Comparison of ENCODE assay signal across 8 cellular contexts in the genomic region with DNA sequence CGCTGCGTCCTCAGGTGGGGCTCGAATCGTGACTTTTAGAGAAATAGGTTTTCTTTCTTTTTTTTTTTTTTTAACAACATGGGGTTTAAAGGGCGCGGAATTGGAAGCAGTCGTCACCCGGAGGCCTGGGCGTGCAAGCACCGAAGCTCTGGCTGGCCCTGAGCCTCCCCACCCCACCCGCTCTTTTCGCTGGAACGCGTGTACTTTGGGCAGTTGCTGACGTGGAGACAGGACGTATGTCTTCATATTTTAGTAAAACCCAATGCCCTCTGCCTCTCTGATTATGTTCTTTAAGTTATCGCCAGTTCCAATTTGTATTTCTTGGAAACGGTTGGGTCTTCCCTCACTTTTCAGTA. TPM values are rescaled to one million over a fixed set of nuclear protein-coding genes. Genes with fewer than 3 reads are reported as not detected.
DNase-seq lines count a peak whose midpoint lies in the region; ATAC-seq and TF ChIP-seq lines count a peak whose summit lies in the region.

No MANE protein-coding gene starts in this region.

- peak overlapping the region; percentile 89 to 100 (median 97) for H3K4me3 ChIP-seq in Peyer's patch

- no peaks in the 10 kb centered on the region for H3K9me3 ChIP-seq in Peyer's patch

- peaks cover 11% of the 10 kb centered on the region for H3K36me3 Mint-ChIP-seq in activated CD8-positive, alpha-beta memory T cell treated with anti-CD3 and anti-CD28 coated beads, Interleukin-2, amount 10 ng/mL, durations not matched to agents 7 days and 5 days
- H3K36me3 Mint-ChIP-seq in central memory CD8-positive, alpha-beta T cell (ENCODE audit: insufficient read depth) = peaks cover 12% of the 10 kb centered on the region

- no peaks in the 10 kb centered on the region for H3K27me3 ChIP-seq in Peyer's patch

- TF ChIP-seq POLR2A in Peyer's patch (IDR thresholded peaks at IDR 0.05) = no peak

- H3K4me1 Mint-ChIP-seq in activated CD8-positive, alpha-beta memory T cell treated with anti-CD3 and anti-CD28 coated beads, Interleukin-2, amount 10 ng/mL, durations not matched to agents 7 days and 5 days = peaks cover 25% of the 10 kb centered on the region
- peaks cover 17% of the 10 kb centered on the region for H3K4me1 Mint-ChIP-seq in central memory CD8-positive, alpha-beta T cell

- H3K4me1 ChIP-seq in Peyer's patch = peaks cover 5 to 8% (median 6%) of the 10 kb centered on the region in 4 donors

- no peaks in the 10 kb centered on the region for H3K27me3 Mint-ChIP-seq in activated CD8-positive, alpha-beta memory T cell treated with anti-CD3 and anti-CD28 coated beads, Interleukin-2, amount 10 ng/mL, durations not matched to agents 7 days and 5 days
- H3K27me3 Mint-ChIP-seq in central memory CD8-positive, alpha-beta T cell = no peaks in the 10 kb centered on the region

- ATAC-seq in activated CD8-positive, alpha-beta memory T cell treated with anti-CD3 and anti-CD28 coated beads, Interleukin-2, amount 10 ng/mL, durations not matched to agents 7 days and 5 days = peak; percentile 45
- ATAC-seq in HG02970 (IDR thresholded peaks at IDR 0.05; ENCODE audit: low FRiP score, unreplicated experiment) = peak; percentile 5
- peak; percentile 21 for ATAC-seq in central memory CD8-positive, alpha-beta T cell (replicated peaks; ENCODE audit: extremely low read depth, poor library complexity, severe bottlenecking)
- peak; percentile 58 for ATAC-seq in left lobe of liver

- CTCF ChIA-PET in activated CD8-positive, alpha-beta memory T cell treated with anti-CD3 and anti-CD28 coated beads, Interleukin-2, amount 10 ng/mL, durations not matched to agents 7 days and 5 days (lab: Charles Lee) = interaction anchor here (0.6 to 3.2 kb wide), 13 partner anchors 10 to 1212 kb away, joined by 3 to 15 read pairs (median 3); a partner anchor contains a TSS

- peak overlapping the region; percentile 93 to 98 (median 96) for H3K27ac ChIP-seq in Peyer's patch

- peak overlapping the region; percentile 99 for H3K27ac Mint-ChIP-seq in activated CD8-positive, alpha-beta memory T cell treated with anti-CD3 and anti-CD28 coated beads, Interleukin-2, amount 10 ng/mL, durations not matched to agents 7 days and 5 days
- H3K27ac Mint-ChIP-seq in central memory CD8-positive, alpha-beta T cell (ENCODE audit: low read depth) = peak overlapping the region; percentile 93

- H3K36me3 ChIP-seq in Peyer's patch = no peaks in the 10 kb centered on the region

- DNase-seq in activated CD8-positive, alpha-beta memory T cell treated with anti-CD3 and anti-CD28 coated beads, Interleukin-2, amount 10 ng/mL, durations not matched to agents 7 days and 5 days = peak; percentile 71
- DNase-seq in activated CD8-positive, alpha-beta memory T cell treated with anti-CD3 and anti-CD28 coated beads for 24 hours = no peak
- DNase-seq in Peyer's patch = peak in 1 of 3 donors; percentile 70
- no peak for DNase-seq in central memory CD8-positive, alpha-beta T cell (ENCODE audit: low spot score in 2 of 2)
- peak; percentile 62 for DNase-seq in left lobe of liver (ENCODE audit: low spot score)
- DNase-seq in stimulated activated CD8-positive, alpha-beta memory T cell treated with anti-CD3 and anti-CD28 coated beads, Interleukin-12 subunit alpha, Interleukin-12 subunit beta, amount 100 ng/mL, for 24 hours (ENCODE audit: extremely low read depth) = peak; percentile 11
- DNase-seq in mesenteric fat pad (ENCODE audit: low spot score) = no peak

- TF ChIP-seq CTCF in Peyer's patch (IDR thresholded peaks at IDR 0.05) = no peak

- H3K4me3 Mint-ChIP-seq in activated CD8-positive, alpha-beta memory T cell treated with anti-CD3 and anti-CD28 coated beads, Interleukin-2, amount 10 ng/mL, durations not matched to agents 7 days and 5 days = peak overlapping the region; percentile 95
- H3K4me3 Mint-ChIP-seq in central memory CD8-positive, alpha-beta T cell = peak overlapping the region; percentile 96

- H3K9me3 Mint-ChIP-seq in activated CD8-positive, alpha-beta memory T cell treated with anti-CD3 and anti-CD28 coated beads, Interleukin-2, amount 10 ng/mL, durations not matched to agents 7 days and 5 days (ENCODE audit: low read depth) = no peaks in the 10 kb centered on the region
- H3K9me3 Mint-ChIP-seq in central memory CD8-positive, alpha-beta T cell = no peaks in the 10 kb centered on the region

RNA-seq across cellular contexts. Expression of a gene that starts 0.6 kb away (rescaled TPM):
- total RNA-seq in activated CD8-positive, alpha-beta memory T cell treated with anti-CD3 and anti-CD28 coated beads, Interleukin-2, amount 10 ng/mL, durations not matched to agents 7 days and 5 days = 10 to 100 TPM; 11.2 to 13.6 TPM
- total RNA-seq in Peyer's patch (1 to 10 TPM in 1 of 4 donors, not detected in 3; 1.2 TPM), left lobe of liver (5.4 TPM), mesenteric fat pad (5.3 TPM)

Comparison
In these comparisons a context has a peak if more than half of its experiments do, and no peak if none do; other contexts are left out.
1. DNase-seq: peak in activated CD8-positive, alpha-beta memory T cell treated with anti-CD3 and anti-CD28 coated beads, Interleukin-2, amount 10 ng/mL, durations not matched to agents 7 days and 5 days (single experiment), left lobe of liver (single experiment) and stimulated activated CD8-positive, alpha-beta memory T cell treated with anti-CD3 and anti-CD28 coated beads, Interleukin-12 subunit alpha, Interleukin-12 subunit beta, amount 100 ng/mL, for 24 hours (single experiment); none in activated CD8-positive, alpha-beta memory T cell treated with anti-CD3 and anti-CD28 coated beads for 24 hours (single experiment), central memory CD8-positive, alpha-beta T cell (0 of 2) and mesenteric fat pad (single experiment).
2. ATAC-seq: peak in every context shown above with its lines; median percentile 58 in left lobe of liver; 45 in activated CD8-positive, alpha-beta memory T cell treated with anti-CD3 and anti-CD28 coated beads, Interleukin-2, amount 10 ng/mL, durations not matched to agents 7 days and 5 days; 21 in central memory CD8-positive, alpha-beta T cell; 5 in HG02970.